ENCODE assay signal across 26 cellular contexts in genomic region chr11:66039765-66040164, GRCh38. TPM values are rescaled to one million over a fixed set of nuclear protein-coding genes. Genes with fewer than 3 reads are reported as not detected.
DNase-seq lines count a peak whose midpoint lies in the region; ATAC-seq, FAIRE-seq and TF ChIP-seq lines count a peak whose summit lies in the region.
"Had no signal": no experiment of that assay in that cellular context is flagged by ENCODE, and none has a peak within 500 bp of the region (broad histone marks: within the 10 kb centered on the region; RNA-seq: fewer than 3 reads in every experiment).

No MANE protein-coding gene starts in this region.

- H3K9me3 ChIP-seq in body of pancreas (no peaks in the 10 kb centered on the region), pancreas (no peaks in the 10 kb centered on the region), Karpas-422 (ENCODE audit: low read length) (no peaks in the 10 kb centered on the region)

- intact Hi-C loops in body of pancreas (cut with DNase I) (no loop called here), pancreas (cut with DNase I) (no loop called here)

- H3K9ac ChIP-seq in Karpas-422 (ENCODE audit: low read length), result no peak overlapping the region

- FAIRE-seq in HTR-8/SVneo (lab: Jason Lieb, UNC) (peak; percentile 52), pancreas (lab: Jason Lieb, UNC) (no peak)
- FAIRE-seq: D721Med, GM12891, GM18507, H54 had no signal

- no peak for TF ChIP-seq POLR2A in body of pancreas (IDR thresholded peaks at IDR 0.05)

- H3K27me3 ChIP-seq in body of pancreas, result no peaks in the 10 kb centered on the region
- H3K27me3 ChIP-seq in pancreas, result no peaks in the 10 kb centered on the region
- no peaks in the 10 kb centered on the region for H3K27me3 ChIP-seq in Karpas-422 (ENCODE audit: low read length)

- 57 to 60% methylated on average over 1 to 3 of the region's 3 CpGs for WGBS in body of pancreas, 2 donors
- WGBS in pancreas, 2 donors, result 50 to 57% methylated on average over 3 of the region's 3 CpGs

- ATAC-seq in body of pancreas, result peak; percentile 58
- peak in 3 of 4 donors; percentile 33 to 72 (median 43) for ATAC-seq in pancreas
- ATAC-seq: CD8-positive, alpha-beta T cell had no signal

- H4K20me1 ChIP-seq in Karpas-422 (ENCODE audit: insufficient read depth, low read depth, low read length), result no peaks in the 10 kb centered on the region

- H3K79me2 ChIP-seq in Karpas-422 (ENCODE audit: low read length), result no peaks in the 10 kb centered on the region

- H3K4me3 ChIP-seq in body of pancreas, result no peak overlapping the region
- H3K4me3 ChIP-seq in pancreas, result no peak overlapping the region
- H3K4me3 ChIP-seq in Karpas-422 (ENCODE audit: low read length), result no peak overlapping the region

- H3K36me3 ChIP-seq in body of pancreas (replicated peaks in 1 of 2; ENCODE audit: insufficient read depth in 1 of 2, low read depth in 2 of 2), result no peaks in the 10 kb centered on the region
- H3K36me3 ChIP-seq in pancreas, result no peaks in the 10 kb centered on the region
- no peaks in the 10 kb centered on the region for H3K36me3 ChIP-seq in Karpas-422 (ENCODE audit: insufficient read depth, low read length)

- no peak overlapping the region for H2AFZ ChIP-seq in Karpas-422 (ENCODE audit: low read length)

- H3K9me2 ChIP-seq in Karpas-422 (replicated peaks; ENCODE audit: insufficient read depth, low read length), result no peaks in the 10 kb centered on the region

- no peak for DNase-seq in HTR-8/SVneo (ENCODE audit: insufficient read length, low spot score)
- peak in 3 of 4 donors; percentile 31 to 42 (median 39) for DNase-seq in body of pancreas
- peak in 1 of 6 donors; percentile 42 for DNase-seq in pancreas
- DNase-seq in Karpas-422, result no peak
- no peak for DNase-seq in DMS114 treated with DMSO at 0.1 percent for 48 hours (lab: John Stamatoyannopoulos, UW; ENCODE audit: unreplicated experiment)
- no peak for DNase-seq in SHP77 (lab: John Stamatoyannopoulos, UW)
- DNase-seq in NCI-H146 treated with DMSO at 0.1 percent for 48 hours (lab: John Stamatoyannopoulos, UW; ENCODE audit: unreplicated experiment), result no peak
- DNase-seq: C1 segment of cervical spinal cord; Caco-2; CD4-positive, CD25-positive, alpha-beta regulatory T cell; CD8-positive, alpha-beta T cell; DMS 273 treated with DMSO at 0.1 percent for 48 hours; DMS53; DMS79 treated with DMSO at 0.1 percent for 48 hours; GF-D8; GOT3; HCEC 1CT had no signal

- H3K27ac ChIP-seq in body of pancreas (peak overlapping the region in 3 of 4 donors; percentile 28 to 65 (median 55)), pancreas (peak overlapping the region in 2 of 4 donors; percentile 22 to 38), Karpas-422 (ENCODE audit: low read length) (no peak overlapping the region)

- H3K4me2 ChIP-seq in Karpas-422 (ENCODE audit: low read depth, low read length, poor library complexity, severe bottlenecking), result no peak overlapping the region

- H3K4me1 ChIP-seq in body of pancreas, result peaks cover 10% of the 10 kb centered on the region
- H3K4me1 ChIP-seq in pancreas, result no peaks in the 10 kb centered on the region
- H3K4me1 ChIP-seq in Karpas-422 (ENCODE audit: low read length), result peaks cover 7% of the 10 kb centered on the region
- H3K4me1 ChIP-seq: Caco-2 had no signal

- TF ChIP-seq CTCF in body of pancreas (IDR thresholded peaks at IDR 0.05) (no peak), pancreas (IDR thresholded peaks at IDR 0.05) (no peak)

RNA-seq across cellular contexts. Expression of gene GAL3ST3, which starts 9.2 kb away (rescaled TPM):
- total RNA-seq in body of pancreas, result 1 to 10 TPM in 1 of 2 donors, under 1 TPM in 1; 0.66 to 2.6 TPM
- total RNA-seq in pancreas, result under 1 TPM in 5 of 6 donors, not detected in 1; 0.20 to 0.83 (median 0.43) TPM
- 1 to 10 TPM in 1 of 2 donors, under 1 TPM in 1; 0.27 to 1.8 TPM for polyA plus RNA-seq in pancreas
- not detected in 2 replicates for total RNA-seq in Karpas-422 (2014; rRNA removed; shearing (Covaris generic); ENCODE audit: low replicate concordance)
- total RNA-seq: A172; Caco-2; CD4-positive, CD25-positive, alpha-beta regulatory T cell; CD8-positive, alpha-beta T cell; Daoy; G401 had no signal
- polyA plus RNA-seq: BJ; CD4-positive, CD25-positive, alpha-beta regulatory T cell had no signal

RNA-seq across cellular contexts. Expression of gene SF3B2, which starts 12.4 kb away (rescaled TPM):
- 100 to 1,000 TPM; 112 to 255 TPM for total RNA-seq in body of pancreas
- 100 to 1,000 TPM in 1 of 6 donors, 10 to 100 TPM in 5; 64.4 to 118 (median 83.3) TPM for total RNA-seq in pancreas
- 10 to 100 TPM; 75.8 to 99.0 TPM for polyA plus RNA-seq in pancreas
- total RNA-seq in Karpas-422 (2014; rRNA removed; shearing (Covaris generic); ENCODE audit: low replicate concordance), result 89.0 and 166 TPM in 2 replicates

RNA-seq across cellular contexts. Expression of gene CATSPER1, which starts 13.5 kb away (rescaled TPM):
- total RNA-seq in body of pancreas, result not detected
- under 1 TPM in 2 of 6 donors, not detected in 4; 0.06 to 0.41 TPM for total RNA-seq in pancreas
- under 1 TPM; 0.27 to 0.38 TPM for polyA plus RNA-seq in pancreas
- not detected in 2 replicates for total RNA-seq in Karpas-422 (2014; rRNA removed; shearing (Covaris generic); ENCODE audit: low replicate concordance)
- total RNA-seq: A673; Caco-2; CD4-positive, CD25-positive, alpha-beta regulatory T cell; CD8-positive, alpha-beta T cell; G401 had no signal
- polyA plus RNA-seq: CD4-positive, CD25-positive, alpha-beta regulatory T cell had no signal

RNA-seq across cellular contexts. Expression of gene CST6, which starts 28.0 kb away (rescaled TPM):
- total RNA-seq in body of pancreas, result not detected
- total RNA-seq in pancreas, result under 1 TPM in 3 of 6 donors, not detected in 3; 0.22 to 0.94 (median 0.64) TPM
- polyA plus RNA-seq in pancreas, result under 1 TPM in 1 of 2 donors, not detected in 1; 0.80 TPM
- not detected in 2 replicates for total RNA-seq in Karpas-422 (2014; rRNA removed; shearing (Covaris generic); ENCODE audit: low replicate concordance)
- total RNA-seq: A172; Caco-2; CD4-positive, CD25-positive, alpha-beta regulatory T cell; CD8-positive, alpha-beta T cell; Daoy; G401 had no signal
- polyA plus RNA-seq: CD4-positive, CD25-positive, alpha-beta regulatory T cell had no signal

RNA-seq across cellular contexts. Expression of gene PACS1, which starts 30.3 kb away (rescaled TPM):
- total RNA-seq in body of pancreas (10 to 100 TPM; 17.5 to 19.7 TPM), pancreas (10 to 100 TPM; 19.6 to 61.0 (median 28.8) TPM)
- polyA plus RNA-seq in pancreas, result 10 to 100 TPM; 16.9 to 27.1 TPM
- total RNA-seq in Karpas-422 (2014; rRNA removed; shearing (Covaris generic); ENCODE audit: low replicate concordance), result 60.5 and 81.1 TPM in 2 replicates

Comparison
In these comparisons a context has a peak if more than half of its experiments do, and no peak if none do; other contexts are left out.
1. DNase-seq: peak in body of pancreas (3 of 4); none in HTR-8/SVneo (single experiment), Karpas-422 (single experiment), DMS114 treated with DMSO at 0.1 percent for 48 hours (single experiment), SHP77 (0 of 2) and NCI-H146 treated with DMSO at 0.1 percent for 48 hours (single experiment).